24 cellular contexts compared by ENCODE assay signal in the genomic region with DNA sequence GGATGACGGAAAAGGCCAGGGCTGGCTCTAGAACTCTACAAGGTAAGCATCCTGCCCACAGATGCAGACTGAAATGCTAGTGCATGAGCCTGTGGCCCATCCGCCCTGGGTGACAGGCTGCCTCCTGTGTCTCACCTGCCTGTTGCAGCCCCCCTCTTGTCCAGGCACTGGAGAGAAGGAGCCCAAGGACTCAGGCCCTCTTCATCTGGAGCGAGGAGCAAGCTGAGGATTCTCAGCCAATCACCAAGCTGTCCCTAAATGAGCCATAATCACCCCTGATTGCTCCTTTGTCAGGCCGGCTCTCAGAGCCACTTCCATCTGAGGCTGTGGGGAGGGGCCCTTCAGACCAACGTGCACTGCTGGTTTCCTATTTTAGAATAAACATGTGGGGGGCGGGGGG. TPM values are rescaled to one million over a fixed set of nuclear protein-coding genes. Genes with fewer than 3 reads are reported as not detected.
"Had no signal": no experiment of that assay in that cellular context is flagged by ENCODE, and none has a peak within 500 bp of the region (broad histone marks: within the 10 kb centered on the region; RNA-seq: fewer than 3 reads in every experiment).

No MANE protein-coding gene starts in this region.

- H3K9me3 ChIP-seq: pancreas, psoas muscle, upper lobe of left lung had no signal

- H3K27me3 ChIP-seq: pancreas, upper lobe of left lung had no signal

- H3K4me3 ChIP-seq: hepatocyte, pancreas, psoas muscle, upper lobe of left lung had no signal

- H3K4me3 Mint-ChIP-seq: activated T-cell treated with anti-CD3 and anti-CD28 coated beads, Interleukin-2, amount 50 U/mL, for 24 hours; activated T-helper 17 cell treated with anti-CD3 and anti-CD28 coated beads, Interleukin-2, amount 50 U/mL, for 72 hours; dendritic cell treated with granulocyte-macrophage colony-stimulating factor and Interleukin-4, amounts not matched to agents 40 ng/mL and 50 ng/mL, for 4 days; natural killer cell; T-helper 2 cell treated with Interferon-gamma antibody and Interleukin-4, amounts not matched to agents 5 μg/mL and 100 μg/mL, for 36 hours had no signal

- H3K36me3 ChIP-seq: brain microvascular endothelial cell, pancreas, upper lobe of left lung had no signal

- H3K36me3 Mint-ChIP-seq: activated naive CD4-positive, alpha-beta T cell treated with anti-CD3 and anti-CD28 coated beads, Interleukin-2, amount 50 U/mL, for 72 hours; natural killer cell had no signal

- DNase-seq: activated T-cell treated with anti-CD3 and anti-CD28 coated beads, Interleukin-2, amount 50 U/mL, for 24 hours; brain microvascular endothelial cell; caudate nucleus; effector CD4-positive, alpha-beta T cell; erythroblast; foreskin keratinocyte; left ventricle myocardium superior; mammary epithelial cell; midbrain; natural killer cell; pancreas; psoas muscle; right cardiac atrium; stimulated activated CD4-positive, alpha-beta T cell treated with anti-CD3 and anti-CD28 coated beads, Interleukin-4, amount 100 ng/mL, for 24 hours; stimulated activated naive CD8-positive, alpha-beta T cell treated with anti-CD3 and anti-CD28 coated beads, Interleukin-15, Interleukin-2, amounts not matched to agents 100 U/mL and 50 U/mL, for 24 hours; upper lobe of left lung had no signal

- H3K27ac Mint-ChIP-seq: activated naive CD4-positive, alpha-beta T cell treated with anti-CD3 and anti-CD28 coated beads, Interleukin-2, amount 50 U/mL, for 72 hours; activated T-cell treated with anti-CD3 and anti-CD28 coated beads, Interleukin-2, amount 50 U/mL, for 24 hours; activated T-helper 17 cell treated with anti-CD3 and anti-CD28 coated beads, Interleukin-2, amount 50 U/mL, for 72 hours; dendritic cell treated with granulocyte-macrophage colony-stimulating factor and Interleukin-4, amounts not matched to agents 40 ng/mL and 50 ng/mL, for 4 days; natural killer cell; T-helper 2 cell treated with Interferon-gamma antibody and Interleukin-4, amounts not matched to agents 5 μg/mL and 100 μg/mL, for 36 hours had no signal

- H3K4me1 ChIP-seq: foreskin keratinocyte, pancreas, psoas muscle, upper lobe of left lung had no signal

- H3K4me2 ChIP-seq: hepatocyte had no signal

- H3K4me1 Mint-ChIP-seq: activated T-helper 17 cell treated with anti-CD3 and anti-CD28 coated beads, Interleukin-2, amount 50 U/mL, for 72 hours; natural killer cell had no signal

- H3K9me3 Mint-ChIP-seq: activated naive CD4-positive, alpha-beta T cell treated with anti-CD3 and anti-CD28 coated beads, Interleukin-2, amount 50 U/mL, for 72 hours; activated T-cell treated with anti-CD3 and anti-CD28 coated beads, Interleukin-2, amount 50 U/mL, for 24 hours; activated T-helper 17 cell treated with anti-CD3 and anti-CD28 coated beads, Interleukin-2, amount 50 U/mL, for 72 hours; dendritic cell treated with granulocyte-macrophage colony-stimulating factor and Interleukin-4, amounts not matched to agents 40 ng/mL and 50 ng/mL, for 4 days; natural killer cell; T-helper 2 cell treated with Interferon-gamma antibody and Interleukin-4, amounts not matched to agents 5 μg/mL and 100 μg/mL, for 36 hours had no signal

- H2AFZ ChIP-seq: hepatocyte had no signal

- H3K79me2 ChIP-seq: hepatocyte had no signal

- H3K27ac ChIP-seq: brain microvascular endothelial cell, foreskin keratinocyte, hepatocyte, pancreas, psoas muscle, upper lobe of left lung had no signal

RNA-seq across cellular contexts. Expression of a gene that starts 10.0 kb away (rescaled TPM):
- total RNA-seq: activated naive CD4-positive, alpha-beta T cell treated with anti-CD3 and anti-CD28 coated beads, Interleukin-2, amount 50 U/mL, for 72 hours; aorta; foreskin keratinocyte; hepatocyte; left ventricle myocardium superior; mammary epithelial cell; natural killer cell; pancreas; psoas muscle; right cardiac atrium; subcutaneous adipose tissue; upper lobe of left lung had no signal
- polyA plus RNA-seq: adipose tissue, aorta, foreskin keratinocyte, hepatocyte, mammary epithelial cell, pancreas, psoas muscle, right cardiac atrium had no signal
